In genomic region chr13:50842711-50843255, GRCh38 we compare ENCODE assay signal across 13 cellular contexts. TPM values are rescaled to one million over a fixed set of nuclear protein-coding genes. Genes with fewer than 3 reads are reported as not detected.
A peak's percentile ranks its signal among the peaks of the same experiment; 100 is the strongest.
DNase-seq lines count a peak whose midpoint lies in the region; ATAC-seq and TF ChIP-seq lines count a peak whose summit lies in the region.
"Had no signal": no experiment of that assay in that cellular context is flagged by ENCODE, and none has a peak within 500 bp of the region (broad histone marks: within the 10 kb centered on the region; RNA-seq: fewer than 3 reads in every experiment).

No MANE protein-coding gene starts in this region.

- no peaks in the 10 kb centered on the region for H3K79me2 ChIP-seq in neural cell (replicated peaks; ENCODE audit: insufficient read depth, low read length)

- H3K27me3 ChIP-seq in heart left ventricle (peaks cover 0 to 37% (median 22%) of the 10 kb centered on the region in 9 donors), right atrium auricular region (no peaks in the 10 kb centered on the region), dorsolateral prefrontal cortex (no peaks in the 10 kb centered on the region), neural cell (ENCODE audit: insufficient read depth, low read depth, low read length) (peaks cover 24% of the 10 kb centered on the region), upper lobe of left lung (peaks cover 0 to 10% (median 8%) of the 10 kb centered on the region in 4 donors)

- H3K36me3 ChIP-seq in heart left ventricle (no peaks in the 10 kb centered on the region), right atrium auricular region (no peaks in the 10 kb centered on the region), neural cell (ENCODE audit: insufficient read depth, low read length) (no peaks in the 10 kb centered on the region), upper lobe of left lung (no peaks in the 10 kb centered on the region)

- ATAC-seq in heart left ventricle (no peak), upper lobe of left lung (ENCODE audit: low FRiP score in 2 of 2) (no peak), HG02763 (IDR thresholded peaks at IDR 0.05; ENCODE audit: unreplicated experiment) (no peak)

- H3K4me3 ChIP-seq in heart left ventricle (peak overlapping the region in 9 of 12 donors; percentile 2 to 52 (median 40)), right atrium auricular region (peak overlapping the region in 1 of 2 donors; percentile 43), dorsolateral prefrontal cortex (peak overlapping the region; percentile 45 to 79 (median 66)), neural cell (ENCODE audit: low read length) (peak overlapping the region; percentile 64), upper lobe of left lung (peak overlapping the region in 3 of 4 donors; percentile 19 to 39 (median 38))

- TF ChIP-seq CTCF in heart left ventricle (IDR thresholded peaks at IDR 0.05) (no peak), right atrium auricular region (IDR thresholded peaks at IDR 0.05) (no peak), dorsolateral prefrontal cortex (IDR thresholded peaks at IDR 0.05 in 54 of 56, conservative IDR thresholded peaks at IDR 0.05 in 2 of 56; ENCODE audit: low read depth in 1 of 56, partially characterized antibody in 56 of 56) (no peak), neural cell (IDR thresholded peaks at IDR 0.05; ENCODE audit: poor library complexity, severe bottlenecking) (no peak), upper lobe of left lung (IDR thresholded peaks at IDR 0.05) (no peak)

- H3K9me3 ChIP-seq in heart left ventricle (no peaks in the 10 kb centered on the region), right atrium auricular region (no peaks in the 10 kb centered on the region), neural cell (ENCODE audit: low read length) (no peaks in the 10 kb centered on the region), upper lobe of left lung (no peaks in the 10 kb centered on the region)
- H3K9me3 ChIP-seq: SK-N-SH had no signal

- H3K27ac ChIP-seq in heart left ventricle (no peak overlapping the region), right atrium auricular region (no peak overlapping the region), dorsolateral prefrontal cortex (peak overlapping the region in 33 of 59 donors; percentile 7 to 73 (median 42)), neural cell (ENCODE audit: low read length) (no peak overlapping the region), upper lobe of left lung (no peak overlapping the region)

- TF ChIP-seq EP300 in neural cell (conservative IDR thresholded peaks at IDR 0.05; ENCODE audit: poor library complexity, severe bottlenecking), result no peak
- TF ChIP-seq EP300 in upper lobe of left lung (IDR thresholded peaks at IDR 0.05), result no peak

- no peaks in the 10 kb centered on the region for H3F3A ChIP-seq in neural cell (ENCODE audit: insufficient read depth, low read length, poor library complexity, severe bottlenecking)

- H2AFZ ChIP-seq in neural cell (ENCODE audit: low read depth, low read length), result no peak overlapping the region

- no peaks in the 10 kb centered on the region for H4K20me1 ChIP-seq in neural cell (ENCODE audit: insufficient read depth)

- H3K4me1 ChIP-seq in heart left ventricle (peaks cover 0 to 14% (median 2%) of the 10 kb centered on the region in 12 donors), right atrium auricular region (peaks cover 0 to 13% of the 10 kb centered on the region in 2 donors), upper lobe of left lung (peaks cover 6 to 11% (median 7%) of the 10 kb centered on the region in 4 donors)

- no peak for TF ChIP-seq POLR2A in heart left ventricle (IDR thresholded peaks at IDR 0.05)
- TF ChIP-seq POLR2A in upper lobe of left lung (IDR thresholded peaks at IDR 0.05), result no peak

- H3K4me2 ChIP-seq in neural cell (ENCODE audit: low read length), result no peak overlapping the region
- H3K4me2 ChIP-seq: SK-N-SH had no signal

- no peak for TF ChIP-seq RAD21 in neural cell (conservative IDR thresholded peaks at IDR 0.05)

- DNase-seq in heart left ventricle (no peak), right atrium auricular region (ENCODE audit: low spot score) (no peak), dorsolateral prefrontal cortex (peak in 3 of 10 donors; percentile 5 to 41 (median 37)), upper lobe of left lung (no peak), T-helper 1 cell (no peak)
- no peak for DNase-seq in activated CD8-positive, alpha-beta memory T cell treated with anti-CD3 and anti-CD28 coated beads, Interleukin-2, amount 50 U/mL, for 48 hours
- DNase-seq: activated CD4-positive, alpha-beta T cell treated with anti-CD3 and anti-CD28 coated beads, Interleukin-2, amount 10 ng/mL, durations not matched to agents 24 days and 14 days; GF-D8; NCI-H446; occipital lobe had no signal

- H3K9me2 ChIP-seq in neural cell (ENCODE audit: insufficient read depth, low read length), result no peaks in the 10 kb centered on the region
- H3K9me2 ChIP-seq: SK-N-SH had no signal

- intact Hi-C loops in heart left ventricle (cut with DNase I) (no loop called here), dorsolateral prefrontal cortex (cut with DNase I) (no loop called here)

- H3K9ac ChIP-seq in neural cell (ENCODE audit: low read length), result no peak overlapping the region
- H3K9ac ChIP-seq: SK-N-SH had no signal

- WGBS in heart left ventricle, 4 donors, result 41 to 55% (median 43%) methylated on average over 6 to 13 of the region's 13 CpGs
- WGBS in upper lobe of left lung, 2 donors, result 39 to 55% methylated on average over 4 to 12 of the region's 13 CpGs

TF ChIP-seq in neural cell, 6 proteins besides CTCF, POLR2A, EP300 and RAD21:
- no peak for TF ChIP-seq SMC3 (conservative IDR thresholded peaks at IDR 0.05; ENCODE audit: poor library complexity)
- no peak for TF ChIP-seq MXI1 (conservative IDR thresholded peaks at IDR 0.05; ENCODE audit: poor library complexity, severe bottlenecking)
- TF ChIP-seq EZH2 (IDR thresholded peaks at IDR 0.05; ENCODE audit: borderline replicate concordance, insufficient read depth, low read length, poor library complexity, severe bottlenecking), result no peak

RNA-seq across cellular contexts. Expression of gene DLEU7, which starts 0.7 kb away (rescaled TPM):
- total RNA-seq in heart left ventricle, result under 1 TPM in 3 of 9 donors, not detected in 6; 0.12 to 0.93 (median 0.36) TPM
- under 1 TPM in 1 of 2 donors, not detected in 1; 0.06 TPM for polyA plus RNA-seq in heart left ventricle
- under 1 TPM in 1 of 2 donors, not detected in 1; 0.31 TPM for total RNA-seq in right atrium auricular region
- total RNA-seq in dorsolateral prefrontal cortex, result 10 to 100 TPM in 27 of 120 experiments, 1 to 10 TPM in 93; 1.8 to 16.1 (median 8.0) TPM
- polyA plus RNA-seq in neural cell, result 0.26 and 0.76 TPM in 2 replicates
- polyA minus RNA-seq in neural cell, result 0.73 and 1.0 TPM in 2 replicates
- 1 to 10 TPM in 2 of 6 donors, under 1 TPM in 3, not detected in 1; 0.39 to 3.0 (median 0.77) TPM for total RNA-seq in upper lobe of left lung
- total RNA-seq: activated CD4-positive, alpha-beta T cell treated with anti-CD3 and anti-CD28 coated beads, Interleukin-2, amount 10 ng/mL, durations not matched to agents 24 days and 14 days had no signal
- polyA plus RNA-seq: SK-N-SH had no signal

Comparison
In these comparisons a context has a peak if more than half of its experiments do, and no peak if none do; other contexts are left out.
1. H3K27ac ChIP-seq: peak in dorsolateral prefrontal cortex (33 of 59); none in heart left ventricle (0 of 12), right atrium auricular region (0 of 2), neural cell (single experiment) and upper lobe of left lung (0 of 4).